Comparison of ENCODE assay signal across 1 cellular context in genomic region chr5:138035605-138036537, GRCh38.
TF ChIP-seq lines count a peak whose summit lies in the region.

No MANE protein-coding gene starts in this region.

TF ChIP-seq in HepG2, 621 proteins besides CTCF, POLR2A, EP300 and RAD21 (continued from another document and continues in another):
- TF ChIP-seq, protein P1, sequence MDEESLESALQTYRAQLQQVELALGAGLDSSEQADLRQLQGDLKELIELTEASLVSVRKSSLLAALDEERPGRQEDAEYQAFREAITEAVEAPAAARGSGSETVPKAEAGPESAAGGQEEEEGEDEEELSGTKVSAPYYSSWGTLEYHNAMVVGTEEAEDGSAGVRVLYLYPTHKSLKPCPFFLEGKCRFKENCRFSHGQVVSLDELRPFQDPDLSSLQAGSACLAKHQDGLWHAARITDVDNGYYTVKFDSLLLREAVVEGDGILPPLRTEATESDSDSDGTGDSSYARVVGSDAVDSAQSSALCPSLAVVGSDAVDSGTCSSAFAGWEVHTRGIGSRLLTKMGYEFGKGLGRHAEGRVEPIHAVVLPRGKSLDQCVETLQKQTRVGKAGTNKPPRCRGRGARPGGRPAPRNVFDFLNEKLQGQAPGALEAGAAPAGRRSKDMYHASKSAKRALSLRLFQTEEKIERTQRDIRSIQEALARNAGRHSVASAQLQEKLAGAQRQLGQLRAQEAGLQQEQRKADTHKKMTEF (CRISPR knock-in tag; IDR thresholded peaks at IDR 0.05), result 0 out of 2 replicates have a peak, but pooled peaks have one; percentile 22
- TF ChIP-seq HOMEZ (CRISPR knock-in tag; IDR thresholded peaks at IDR 0.05; ENCODE audit: low read depth) (0 out of 2 replicates have a peak, but pooled peaks have one; percentile 27), GMEB1 (CRISPR knock-in tag; IDR thresholded peaks at IDR 0.05; ENCODE audit: borderline replicate concordance) (no peak), XRCC5 (optimal IDR thresholded peaks at IDR 0.05; ENCODE audit: low read length) (peak; percentile 90), SP2 (CRISPR knock-in tag; IDR thresholded peaks at IDR 0.05) (no peak), NFIB (CRISPR knock-in tag; IDR thresholded peaks at IDR 0.05; ENCODE audit: borderline replicate concordance) (no peak), PAX8 (CRISPR knock-in tag; IDR thresholded peaks at IDR 0.05; ENCODE audit: borderline replicate concordance) (no peak), SAP130 (CRISPR knock-in tag; IDR thresholded peaks at IDR 0.05; ENCODE audit: low read depth) (peak; percentile 50; the same call in 1 of the 2 replicates), ZNF615 (CRISPR knock-in tag; IDR thresholded peaks at IDR 0.05; ENCODE audit: borderline replicate concordance) (no peak), TBP (CRISPR knock-in tag; IDR thresholded peaks at IDR 0.05) (no peak), POGZ (CRISPR knock-in tag; IDR thresholded peaks at IDR 0.05) (no peak), KAT8 (CRISPR knock-in tag; IDR thresholded peaks at IDR 0.05) (peak; percentile 60; the same call in 1 of the 2 replicates), ZNF280B (CRISPR knock-in tag; IDR thresholded peaks at IDR 0.05; ENCODE audit: borderline replicate concordance) (no peak), NR3C1 (CRISPR knock-in tag; IDR thresholded peaks at IDR 0.05) (no peak), ZSCAN30 (CRISPR knock-in tag; IDR thresholded peaks at IDR 0.05) (no peak), GATA4 (IDR thresholded peaks at IDR 0.05; ENCODE audit: borderline replicate concordance, low read depth) (no peak), FOSL2 (CRISPR knock-in tag; IDR thresholded peaks at IDR 0.05) (no peak), ZFX (CRISPR knock-in tag; IDR thresholded peaks at IDR 0.05; ENCODE audit: low read depth) (no peak), SRSF1 (optimal IDR thresholded peaks at IDR 0.05; ENCODE audit: low read depth, low read length) (no peak), GABPA (IDR thresholded peaks at IDR 0.05; ENCODE audit: low read depth, low read length) (no peak), GABPA (CRISPR knock-in tag; IDR thresholded peaks at IDR 0.05; ENCODE audit: low read depth) (peak; percentile 55; the same call in 1 of the 2 replicates), ZNF766 (CRISPR knock-in tag; IDR thresholded peaks at IDR 0.05; ENCODE audit: borderline replicate concordance) (no peak), SAFB2 (CRISPR knock-in tag; IDR thresholded peaks at IDR 0.05; ENCODE audit: borderline replicate concordance, low read depth) (no peak), KLF9 (CRISPR knock-in tag; IDR thresholded peaks at IDR 0.05; ENCODE audit: low read depth) (no peak), TEAD3 (CRISPR knock-in tag; optimal IDR thresholded peaks at IDR 0.05; ENCODE audit: borderline replicate concordance) (peak; percentile 61), IRF1 (CRISPR knock-in tag; IDR thresholded peaks at IDR 0.05; ENCODE audit: low read depth) (no peak), KMT2B (CRISPR knock-in tag; IDR thresholded peaks at IDR 0.05) (peak; percentile 34; the same call in 1 of the 2 replicates), TOE1 (CRISPR knock-in tag; IDR thresholded peaks at IDR 0.05) (no peak), SMARCE1 (IDR thresholded peaks at IDR 0.05; ENCODE audit: borderline replicate concordance) (no peak), CCDC6 (CRISPR knock-in tag; IDR thresholded peaks at IDR 0.05) (no peak), ETV5 (CRISPR knock-in tag; IDR thresholded peaks at IDR 0.05; ENCODE audit: borderline replicate concordance) (no peak), ZNF703 (CRISPR knock-in tag; IDR thresholded peaks at IDR 0.05; ENCODE audit: borderline replicate concordance) (no peak), KLF6 (CRISPR knock-in tag; IDR thresholded peaks at IDR 0.05) (no peak), CBX1 (IDR thresholded peaks at IDR 0.05; ENCODE audit: low read depth) (no peak), LCORL (IDR thresholded peaks at IDR 0.05) (no peak), LCORL (CRISPR knock-in tag; IDR thresholded peaks at IDR 0.05) (0 out of 2 replicates have a peak, but pooled peaks have one; percentile 36), NFYB (CRISPR knock-in tag; IDR thresholded peaks at IDR 0.05) (no peak), NFE2 (CRISPR knock-in tag; IDR thresholded peaks at IDR 0.05) (no peak), ATF7 (IDR thresholded peaks at IDR 0.05) (no peak), ATF7 (CRISPR knock-in tag; IDR thresholded peaks at IDR 0.05) (no peak), RORA (CRISPR knock-in tag; IDR thresholded peaks at IDR 0.05) (no peak), HOXA7 (CRISPR knock-in tag; IDR thresholded peaks at IDR 0.05) (no peak)
- TF ChIP-seq, protein P2, sequence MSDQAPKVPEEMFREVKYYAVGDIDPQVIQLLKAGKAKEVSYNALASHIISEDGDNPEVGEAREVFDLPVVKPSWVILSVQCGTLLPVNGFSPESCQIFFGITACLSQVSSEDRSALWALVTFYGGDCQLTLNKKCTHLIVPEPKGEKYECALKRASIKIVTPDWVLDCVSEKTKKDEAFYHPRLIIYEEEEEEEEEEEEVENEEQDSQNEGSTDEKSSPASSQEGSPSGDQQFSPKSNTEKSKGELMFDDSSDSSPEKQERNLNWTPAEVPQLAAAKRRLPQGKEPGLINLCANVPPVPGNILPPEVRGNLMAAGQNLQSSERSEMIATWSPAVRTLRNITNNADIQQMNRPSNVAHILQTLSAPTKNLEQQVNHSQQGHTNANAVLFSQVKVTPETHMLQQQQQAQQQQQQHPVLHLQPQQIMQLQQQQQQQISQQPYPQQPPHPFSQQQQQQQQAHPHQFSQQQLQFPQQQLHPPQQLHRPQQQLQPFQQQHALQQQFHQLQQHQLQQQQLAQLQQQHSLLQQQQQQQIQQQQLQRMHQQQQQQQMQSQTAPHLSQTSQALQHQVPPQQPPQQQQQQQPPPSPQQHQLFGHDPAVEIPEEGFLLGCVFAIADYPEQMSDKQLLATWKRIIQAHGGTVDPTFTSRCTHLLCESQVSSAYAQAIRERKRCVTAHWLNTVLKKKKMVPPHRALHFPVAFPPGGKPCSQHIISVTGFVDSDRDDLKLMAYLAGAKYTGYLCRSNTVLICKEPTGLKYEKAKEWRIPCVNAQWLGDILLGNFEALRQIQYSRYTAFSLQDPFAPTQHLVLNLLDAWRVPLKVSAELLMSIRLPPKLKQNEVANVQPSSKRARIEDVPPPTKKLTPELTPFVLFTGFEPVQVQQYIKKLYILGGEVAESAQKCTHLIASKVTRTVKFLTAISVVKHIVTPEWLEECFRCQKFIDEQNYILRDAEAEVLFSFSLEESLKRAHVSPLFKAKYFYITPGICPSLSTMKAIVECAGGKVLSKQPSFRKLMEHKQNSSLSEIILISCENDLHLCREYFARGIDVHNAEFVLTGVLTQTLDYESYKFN (CRISPR knock-in tag; conservative IDR thresholded peaks at IDR 0.05), result no peak
- TF ChIP-seq, protein P3, sequence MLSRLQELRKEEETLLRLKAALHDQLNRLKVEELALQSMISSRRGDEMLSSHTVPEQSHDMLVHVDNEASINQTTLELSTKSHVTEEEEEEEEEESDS (CRISPR knock-in tag; IDR thresholded peaks at IDR 0.05; ENCODE audit: borderline replicate concordance), result no peak
- TF ChIP-seq, protein P4, sequence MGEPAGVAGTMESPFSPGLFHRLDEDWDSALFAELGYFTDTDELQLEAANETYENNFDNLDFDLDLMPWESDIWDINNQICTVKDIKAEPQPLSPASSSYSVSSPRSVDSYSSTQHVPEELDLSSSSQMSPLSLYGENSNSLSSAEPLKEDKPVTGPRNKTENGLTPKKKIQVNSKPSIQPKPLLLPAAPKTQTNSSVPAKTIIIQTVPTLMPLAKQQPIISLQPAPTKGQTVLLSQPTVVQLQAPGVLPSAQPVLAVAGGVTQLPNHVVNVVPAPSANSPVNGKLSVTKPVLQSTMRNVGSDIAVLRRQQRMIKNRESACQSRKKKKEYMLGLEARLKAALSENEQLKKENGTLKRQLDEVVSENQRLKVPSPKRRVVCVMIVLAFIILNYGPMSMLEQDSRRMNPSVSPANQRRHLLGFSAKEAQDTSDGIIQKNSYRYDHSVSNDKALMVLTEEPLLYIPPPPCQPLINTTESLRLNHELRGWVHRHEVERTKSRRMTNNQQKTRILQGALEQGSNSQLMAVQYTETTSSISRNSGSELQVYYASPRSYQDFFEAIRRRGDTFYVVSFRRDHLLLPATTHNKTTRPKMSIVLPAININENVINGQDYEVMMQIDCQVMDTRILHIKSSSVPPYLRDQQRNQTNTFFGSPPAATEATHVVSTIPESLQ (CRISPR knock-in tag; conservative IDR thresholded peaks at IDR 0.05), result no peak
- TF ChIP-seq, protein P5, sequence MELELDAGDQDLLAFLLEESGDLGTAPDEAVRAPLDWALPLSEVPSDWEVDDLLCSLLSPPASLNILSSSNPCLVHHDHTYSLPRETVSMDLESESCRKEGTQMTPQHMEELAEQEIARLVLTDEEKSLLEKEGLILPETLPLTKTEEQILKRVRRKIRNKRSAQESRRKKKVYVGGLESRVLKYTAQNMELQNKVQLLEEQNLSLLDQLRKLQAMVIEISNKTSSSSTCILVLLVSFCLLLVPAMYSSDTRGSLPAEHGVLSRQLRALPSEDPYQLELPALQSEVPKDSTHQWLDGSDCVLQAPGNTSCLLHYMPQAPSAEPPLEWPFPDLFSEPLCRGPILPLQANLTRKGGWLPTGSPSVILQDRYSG (CRISPR knock-in tag; IDR thresholded peaks at IDR 0.05), result no peak
- TF ChIP-seq, protein P6, sequence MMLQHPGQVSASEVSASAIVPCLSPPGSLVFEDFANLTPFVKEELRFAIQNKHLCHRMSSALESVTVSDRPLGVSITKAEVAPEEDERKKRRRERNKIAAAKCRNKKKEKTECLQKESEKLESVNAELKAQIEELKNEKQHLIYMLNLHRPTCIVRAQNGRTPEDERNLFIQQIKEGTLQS (CRISPR knock-in tag; IDR thresholded peaks at IDR 0.05), result no peak
- TF ChIP-seq, protein P7, sequence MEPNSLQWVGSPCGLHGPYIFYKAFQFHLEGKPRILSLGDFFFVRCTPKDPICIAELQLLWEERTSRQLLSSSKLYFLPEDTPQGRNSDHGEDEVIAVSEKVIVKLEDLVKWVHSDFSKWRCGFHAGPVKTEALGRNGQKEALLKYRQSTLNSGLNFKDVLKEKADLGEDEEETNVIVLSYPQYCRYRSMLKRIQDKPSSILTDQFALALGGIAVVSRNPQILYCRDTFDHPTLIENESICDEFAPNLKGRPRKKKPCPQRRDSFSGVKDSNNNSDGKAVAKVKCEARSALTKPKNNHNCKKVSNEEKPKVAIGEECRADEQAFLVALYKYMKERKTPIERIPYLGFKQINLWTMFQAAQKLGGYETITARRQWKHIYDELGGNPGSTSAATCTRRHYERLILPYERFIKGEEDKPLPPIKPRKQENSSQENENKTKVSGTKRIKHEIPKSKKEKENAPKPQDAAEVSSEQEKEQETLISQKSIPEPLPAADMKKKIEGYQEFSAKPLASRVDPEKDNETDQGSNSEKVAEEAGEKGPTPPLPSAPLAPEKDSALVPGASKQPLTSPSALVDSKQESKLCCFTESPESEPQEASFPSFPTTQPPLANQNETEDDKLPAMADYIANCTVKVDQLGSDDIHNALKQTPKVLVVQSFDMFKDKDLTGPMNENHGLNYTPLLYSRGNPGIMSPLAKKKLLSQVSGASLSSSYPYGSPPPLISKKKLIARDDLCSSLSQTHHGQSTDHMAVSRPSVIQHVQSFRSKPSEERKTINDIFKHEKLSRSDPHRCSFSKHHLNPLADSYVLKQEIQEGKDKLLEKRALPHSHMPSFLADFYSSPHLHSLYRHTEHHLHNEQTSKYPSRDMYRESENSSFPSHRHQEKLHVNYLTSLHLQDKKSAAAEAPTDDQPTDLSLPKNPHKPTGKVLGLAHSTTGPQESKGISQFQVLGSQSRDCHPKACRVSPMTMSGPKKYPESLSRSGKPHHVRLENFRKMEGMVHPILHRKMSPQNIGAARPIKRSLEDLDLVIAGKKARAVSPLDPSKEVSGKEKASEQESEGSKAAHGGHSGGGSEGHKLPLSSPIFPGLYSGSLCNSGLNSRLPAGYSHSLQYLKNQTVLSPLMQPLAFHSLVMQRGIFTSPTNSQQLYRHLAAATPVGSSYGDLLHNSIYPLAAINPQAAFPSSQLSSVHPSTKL (CRISPR knock-in tag; IDR thresholded peaks at IDR 0.05), result peak; percentile 60
- TF ChIP-seq, protein P8, sequence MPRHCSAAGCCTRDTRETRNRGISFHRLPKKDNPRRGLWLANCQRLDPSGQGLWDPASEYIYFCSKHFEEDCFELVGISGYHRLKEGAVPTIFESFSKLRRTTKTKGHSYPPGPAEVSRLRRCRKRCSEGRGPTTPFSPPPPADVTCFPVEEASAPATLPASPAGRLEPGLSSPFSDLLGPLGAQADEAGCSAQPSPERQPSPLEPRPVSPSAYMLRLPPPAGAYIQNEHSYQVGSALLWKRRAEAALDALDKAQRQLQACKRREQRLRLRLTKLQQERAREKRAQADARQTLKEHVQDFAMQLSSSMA (CRISPR knock-in tag; IDR thresholded peaks at IDR 0.05), result no peak
